14 cellular contexts compared by ENCODE assay signal in the genomic region with DNA sequence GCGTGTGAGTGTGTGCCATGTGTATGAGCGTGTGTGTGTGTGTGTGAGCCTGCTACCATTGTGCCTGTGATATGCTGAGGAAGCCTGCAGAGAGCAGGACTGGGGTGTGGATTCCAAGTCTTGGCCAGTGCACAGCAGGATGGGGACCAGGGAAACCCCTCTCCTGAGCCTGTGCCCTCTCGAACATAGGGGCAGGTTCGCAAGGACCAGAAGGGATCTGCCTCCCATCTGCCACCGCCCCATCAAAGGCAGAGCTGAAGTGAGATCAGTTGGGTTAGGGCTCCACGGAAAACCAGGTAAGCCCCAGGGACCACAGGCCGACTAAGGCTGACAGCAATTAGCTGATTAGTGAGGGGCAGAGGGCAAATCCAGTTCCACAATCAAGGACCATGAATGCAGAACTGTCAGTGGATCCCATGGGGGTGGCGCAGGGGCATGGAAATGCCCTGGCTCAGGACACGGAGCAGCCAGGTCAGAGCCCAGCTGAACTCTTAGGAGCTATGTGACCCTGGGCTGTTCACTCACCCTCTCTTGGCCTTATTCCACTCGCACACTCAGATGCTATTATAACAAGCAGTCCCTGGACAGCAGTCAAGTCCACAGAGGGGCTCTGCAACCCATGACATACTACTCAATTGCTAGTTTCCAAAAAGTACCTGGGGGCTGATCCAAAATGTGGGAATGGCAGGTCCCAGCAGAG.
A peak's percentile ranks its signal among the peaks of the same experiment; 100 is the strongest.
DNase-seq lines count a peak whose midpoint lies in the region; ATAC-seq, FAIRE-seq and TF ChIP-seq lines count a peak whose summit lies in the region.
"Had no signal": no experiment of that assay in that cellular context is flagged by ENCODE, and none has a peak within 500 bp of the region (broad histone marks: within the 10 kb centered on the region; RNA-seq: fewer than 3 reads in every experiment).

No MANE protein-coding gene starts in this region.

- ATAC-seq in IMR-90 (ENCODE audit: low read depth) (no peak; the same call in 1 of the 2 replicates), left lobe of liver (peak; percentile 92), GM21360 (IDR thresholded peaks at IDR 0.05; ENCODE audit: unreplicated experiment) (no peak)
- no peak for ATAC-seq in stimulated activated effector memory CD8-positive, alpha-beta T cell treated with anti-CD3 and anti-CD28 coated beads, Interleukin-12 subunit alpha, Interleukin-12 subunit beta, amount 100 ng/mL, for 72 hours

- peak overlapping the region; percentile 88 for H2AFZ ChIP-seq in IMR-90 (replicated peaks; ENCODE audit: low read length, poor library complexity)

- no peak overlapping the region for H3K27ac Mint-ChIP-seq in stimulated activated effector memory CD8-positive, alpha-beta T cell treated with anti-CD3 and anti-CD28 coated beads, Interleukin-12 subunit alpha, Interleukin-12 subunit beta, amount 100 ng/mL, for 72 hours

- no peak overlapping the region for H3K4me3 Mint-ChIP-seq in stimulated activated effector memory CD8-positive, alpha-beta T cell treated with anti-CD3 and anti-CD28 coated beads, Interleukin-12 subunit alpha, Interleukin-12 subunit beta, amount 100 ng/mL, for 72 hours

- POLR2A ChIA-PET in IMR-90 (lab: Charles Lee; ENCODE audit: unreplicated experiment) = no interaction called here

- peaks cover 3% of the 10 kb centered on the region; the same call in 1 of the 2 replicates for H3K4me1 ChIP-seq in IMR-90 (ENCODE audit: control insufficient read depth, insufficient read depth, low read length)
- peaks cover 0 to 9% of the 10 kb centered on the region in 2 donors for H3K4me1 ChIP-seq in small intestine (ENCODE audit: control insufficient read depth in 2 of 2, insufficient read depth in 1 of 2, low read depth in 1 of 2, low read length in 1 of 2)

- H3K9ac ChIP-seq in IMR-90 (ENCODE audit: low read depth, low read length) = no peak overlapping the region
- H3K9ac ChIP-seq: KMS-11 had no signal

- no peaks in the 10 kb centered on the region for H4K20me1 ChIP-seq in IMR-90 (ENCODE audit: insufficient read depth, low read length)

- dilution Hi-C loops in IMR-90 (cut with HindIII; ENCODE audit: low sequenced_read_pairs, unreplicated experiment) = no loop called here

- CTCF ChIA-PET in IMR-90 (lab: Yijun Ruan, JAX) = no interaction called here

- peak overlapping the region; percentile 69 for H2BK5ac ChIP-seq in IMR-90 (ENCODE audit: low read depth, low read length, poor library complexity, severe bottlenecking)

- no peak overlapping the region for H3K4me2 ChIP-seq in IMR-90 (ENCODE audit: low read depth, low read length)
- H3K4me2 ChIP-seq: KMS-11 had no signal

- peak overlapping the region; percentile 90 for H3K4ac ChIP-seq in IMR-90 (ENCODE audit: low read depth, low read length)

- peak overlapping the region; percentile 39; the same call in 1 of the 2 replicates for H3K56ac ChIP-seq in IMR-90 (ENCODE audit: extremely low read depth, insufficient read depth, low read length)

- peak overlapping the region; percentile 93 for H2BK20ac ChIP-seq in IMR-90 (ENCODE audit: low read depth, low read length)

- H3K36me3 Mint-ChIP-seq in stimulated activated effector memory CD8-positive, alpha-beta T cell treated with anti-CD3 and anti-CD28 coated beads, Interleukin-12 subunit alpha, Interleukin-12 subunit beta, amount 100 ng/mL, for 72 hours = no peaks in the 10 kb centered on the region

- H3K9me1 ChIP-seq in IMR-90 (ENCODE audit: insufficient read depth, low read length) = peaks cover 20% of the 10 kb centered on the region

- peak overlapping the region; percentile 18; the same call in 2 of the 3 replicates for H2BK15ac ChIP-seq in IMR-90 (ENCODE audit: low read depth, low read length)

- H3K14ac ChIP-seq in IMR-90 (replicated peaks; ENCODE audit: low read depth, low read length) = peak overlapping the region; percentile 83

- H3K36me3 ChIP-seq in IMR-90 (ENCODE audit: control insufficient read depth, insufficient read depth, low read length) = no peaks in the 10 kb centered on the region
- no peaks in the 10 kb centered on the region for H3K36me3 ChIP-seq in small intestine (ENCODE audit: control insufficient read depth in 2 of 2, insufficient read depth in 2 of 2, low read length in 2 of 2)
- H3K36me3 ChIP-seq: heart left ventricle, tibial nerve had no signal

- peak overlapping the region; percentile 60 for H2AK9ac ChIP-seq in IMR-90 (replicated peaks; ENCODE audit: low read depth, low read length, poor library complexity)

- H3K4me3 ChIP-seq in IMR-90 (ENCODE audit: insufficient read depth, low read depth, low read length) = no peak overlapping the region
- H3K4me3 ChIP-seq in small intestine (ENCODE audit: low read depth in 1 of 2, low read length in 2 of 2) = no peak overlapping the region
- H3K4me3 ChIP-seq: heart left ventricle, tibial nerve had no signal

- peak overlapping the region; percentile 96 for H2AK5ac ChIP-seq in IMR-90 (ENCODE audit: low read depth, low read length)

- TF ChIP-seq CTCF in IMR-90 (conservative IDR thresholded peaks at IDR 0.05; ENCODE audit: low read depth, low read length) = no peak

- no TSS peak for BruUV-seq in IMR-90 (replicated peaks; lab: Mats Ljungman, UMichigan)

- H3K79me1 ChIP-seq in IMR-90 (ENCODE audit: low read depth in 1 of 2, low read length in 2 of 2) = no peaks in the 10 kb centered on the region

- peaks cover 19% of the 10 kb centered on the region for H3K4me1 Mint-ChIP-seq in stimulated activated effector memory CD8-positive, alpha-beta T cell treated with anti-CD3 and anti-CD28 coated beads, Interleukin-12 subunit alpha, Interleukin-12 subunit beta, amount 100 ng/mL, for 72 hours

- H4K91ac ChIP-seq in IMR-90 (ENCODE audit: insufficient read depth, low read depth, low read length) = peak overlapping the region; percentile 83

- TF ChIP-seq POLR2A in IMR-90 (IDR thresholded peaks at IDR 0.05; ENCODE audit: low read depth, low read length) = no peak

- no peak for DNase-seq in IMR-90
- peak; percentile 10 for DNase-seq in SK-N-DZ (ENCODE audit: low spot score)
- peak; percentile 74 for DNase-seq in left lobe of liver (ENCODE audit: low spot score)
- DNase-seq in small intestine = peak; percentile 27
- no peak for DNase-seq in activated CD8-positive, alpha-beta memory T cell treated with anti-CD3 and anti-CD28 coated beads, Interleukin-2, amount 50 U/mL, for 48 hours
- DNase-seq in stimulated activated effector memory CD8-positive, alpha-beta T cell treated with anti-CD3 and anti-CD28 coated beads, Interleukin-12 subunit alpha, Interleukin-12 subunit beta, amount 100 ng/mL, for 72 hours (ENCODE audit: low spot score in 2 of 2) = no peak
- DNase-seq: midbrain had no signal

- H3K27ac ChIP-seq in IMR-90 (ENCODE audit: insufficient read depth, low read length) = peak overlapping the region; percentile 47
- no peak overlapping the region for H3K27ac ChIP-seq in small intestine (ENCODE audit: low read depth in 1 of 2, low read length in 1 of 2)
- H3K27ac ChIP-seq: C4-2B, heart left ventricle, KMS-11, tibial nerve had no signal

- peak overlapping the region; percentile 96 for H2BK120ac ChIP-seq in IMR-90 (ENCODE audit: low read depth, low read length)

- intact Hi-C loops in IMR-90 (cut with micrococcal nuclease) = no loop called here

- in situ Hi-C loops in IMR-90 (cut with MboI; ENCODE audit: low sequenced_read_pairs) = no loop called here

- peak overlapping the region; percentile 4; the same call in 1 of the 2 replicates for H3K18ac ChIP-seq in IMR-90 (ENCODE audit: low read depth, low read length)

- peak overlapping the region; percentile 7 to 62; a peak in 2 of 4 replicates for H4K8ac ChIP-seq in IMR-90 (ENCODE audit: low read depth in 2 of 2, low read length in 2 of 2)

- WGBS in IMR-90 (ENCODE audit: extremely low coverage in 2 of 2, insufficient read length in 1 of 2), 2 experiments = 92% methylated on average over 2 of the region's 10 CpGs; no CpG with 5 or more reads in 1 of the 2 experiments
- 82 to 90% (median 82%) methylated on average over 10 of the region's 10 CpGs for WGBS in small intestine, 3 donors

- FAIRE-seq in small intestine (lab: Jason Lieb, UNC) = no peak
- FAIRE-seq: GM19239, islet of Langerhans had no signal

- H3K9me3 ChIP-seq in IMR-90 (ENCODE audit: control insufficient read depth, insufficient read depth, low read length) = no peaks in the 10 kb centered on the region
- H3K9me3 ChIP-seq in small intestine (ENCODE audit: control insufficient read depth, low read depth) = no peaks in the 10 kb centered on the region
- H3K9me3 ChIP-seq: heart left ventricle, tibial nerve had no signal

- no peaks in the 10 kb centered on the region for H3K9me3 Mint-ChIP-seq in stimulated activated effector memory CD8-positive, alpha-beta T cell treated with anti-CD3 and anti-CD28 coated beads, Interleukin-12 subunit alpha, Interleukin-12 subunit beta, amount 100 ng/mL, for 72 hours

- no peak overlapping the region for H3K23ac ChIP-seq in IMR-90 (ENCODE audit: low read depth, low read length)

- H3K27me3 ChIP-seq in IMR-90 (ENCODE audit: control insufficient read depth, insufficient read depth, low read length) (no peaks in the 10 kb centered on the region), small intestine (ENCODE audit: control insufficient read depth in 2 of 2, insufficient read depth in 2 of 2, low read length in 2 of 2) (no peaks in the 10 kb centered on the region)
- H3K27me3 ChIP-seq: heart left ventricle, tibial nerve had no signal

- TF ChIP-seq RAD21 in IMR-90 (IDR thresholded peaks at IDR 0.05; ENCODE audit: low read length) = no peak

- no peak overlapping the region for H4K5ac ChIP-seq in IMR-90 (ENCODE audit: low read depth, low read length)

TF ChIP-seq in IMR-90, 13 proteins besides CTCF, POLR2A, EP300 and RAD21 (continues in another document):
- TF ChIP-seq, protein P1, sequence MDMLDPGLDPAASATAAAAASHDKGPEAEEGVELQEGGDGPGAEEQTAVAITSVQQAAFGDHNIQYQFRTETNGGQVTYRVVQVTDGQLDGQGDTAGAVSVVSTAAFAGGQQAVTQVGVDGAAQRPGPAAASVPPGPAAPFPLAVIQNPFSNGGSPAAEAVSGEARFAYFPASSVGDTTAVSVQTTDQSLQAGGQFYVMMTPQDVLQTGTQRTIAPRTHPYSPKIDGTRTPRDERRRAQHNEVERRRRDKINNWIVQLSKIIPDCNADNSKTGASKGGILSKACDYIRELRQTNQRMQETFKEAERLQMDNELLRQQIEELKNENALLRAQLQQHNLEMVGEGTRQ (IDR thresholded peaks at IDR 0.05; ENCODE audit: low read depth, low read length) = no peak
- TF ChIP-seq SMC3 (IDR thresholded peaks at IDR 0.05; ENCODE audit: low read depth, low read length) (no peak), CEBPB (IDR thresholded peaks at IDR 0.05; ENCODE audit: low read depth, low read length) (no peak), FOS (IDR thresholded peaks at IDR 0.05; ENCODE audit: low read depth, low read length) (no peak), MAZ (IDR thresholded peaks at IDR 0.05; ENCODE audit: borderline replicate concordance, low read depth, low read length) (no peak), RFX5 (IDR thresholded peaks at IDR 0.05; ENCODE audit: low read depth, low read length) (no peak), BHLHE40 (IDR thresholded peaks at IDR 0.05; ENCODE audit: low read depth, low read length) (no peak), RCOR1 (IDR thresholded peaks at IDR 0.05; ENCODE audit: insufficient replicate concordance, low read length) (no peak)

Comparison
In these comparisons a context has a peak if more than half of its experiments do, and no peak if none do; other contexts are left out.
1. DNase-seq: peak in SK-N-DZ (single experiment), left lobe of liver (single experiment) and small intestine (single experiment); none in IMR-90 (single experiment), activated CD8-positive, alpha-beta memory T cell treated with anti-CD3 and anti-CD28 coated beads, Interleukin-2, amount 50 U/mL, for 48 hours (single experiment) and stimulated activated effector memory CD8-positive, alpha-beta T cell treated with anti-CD3 and anti-CD28 coated beads, Interleukin-12 subunit alpha, Interleukin-12 subunit beta, amount 100 ng/mL, for 72 hours (0 of 2).